Comparison of ENCODE assay signal across 13 cellular contexts in genomic region chr17:77432034-77432554, GRCh38.
A peak's percentile ranks its signal among the peaks of the same experiment; 100 is the strongest.
DNase-seq lines count a peak whose midpoint lies in the region; ATAC-seq and TF ChIP-seq lines count a peak whose summit lies in the region.
"Had no signal": no experiment of that assay in that cellular context is flagged by ENCODE, and none has a peak within 500 bp of the region (broad histone marks: within the 10 kb centered on the region; RNA-seq: fewer than 3 reads in every experiment).

No MANE protein-coding gene starts in this region.

- peaks cover 13% of the 10 kb centered on the region for H3K36me3 Mint-ChIP-seq in activated CD4-positive, alpha-beta T cell treated with anti-CD3 and anti-CD28 coated beads for 36 hours (ENCODE audit: low read depth)
- H3K36me3 Mint-ChIP-seq in endothelial cell (ENCODE audit: low read depth, unreplicated experiment), result peaks cover under 1% of the 10 kb centered on the region

- no peak overlapping the region for H2AFZ ChIP-seq in SU-DHL-6 (ENCODE audit: low read depth, low read length, severe bottlenecking)

- no peaks in the 10 kb centered on the region for H3K27me3 ChIP-seq in SU-DHL-6 (ENCODE audit: low read length)
- H3K27me3 ChIP-seq in sigmoid colon, result no peaks in the 10 kb centered on the region
- H3K27me3 ChIP-seq: spleen had no signal

- 90 to 96% methylated on average over 13 of the region's 13 CpGs for WGBS in sigmoid colon, 2 donors

- peak overlapping the region; percentile 71 for H3K4me3 Mint-ChIP-seq in activated CD4-positive, alpha-beta T cell treated with anti-CD3 and anti-CD28 coated beads for 36 hours
- H3K4me3 Mint-ChIP-seq in endothelial cell (ENCODE audit: unreplicated experiment), result no peak overlapping the region

- no peak for ATAC-seq in activated CD4-positive, alpha-beta T cell treated with anti-CD3 and anti-CD28 coated beads for 36 hours

- H3F3A ChIP-seq in SU-DHL-6 (ENCODE audit: insufficient read depth), result peaks cover 59% of the 10 kb centered on the region

- TF ChIP-seq CTCF in SU-DHL-6 (IDR thresholded peaks at IDR 0.05; ENCODE audit: insufficient read depth, low read length, poor library complexity, severe bottlenecking), result no peak
- TF ChIP-seq CTCF in endothelial cell (IDR thresholded peaks at IDR 0.05; ENCODE audit: unreplicated experiment), result no peak
- TF ChIP-seq CTCF in sigmoid colon (IDR thresholded peaks at IDR 0.05), result no peak

- no peaks in the 10 kb centered on the region for H3K9me3 Mint-ChIP-seq in activated CD4-positive, alpha-beta T cell treated with anti-CD3 and anti-CD28 coated beads for 36 hours (ENCODE audit: low read depth)
- H3K9me3 Mint-ChIP-seq in endothelial cell (ENCODE audit: unreplicated experiment), result no peaks in the 10 kb centered on the region

- no peak for TF ChIP-seq EP300 in sigmoid colon (IDR thresholded peaks at IDR 0.05)

- intact Hi-C loops in activated CD4-positive, alpha-beta T cell treated with anti-CD3 and anti-CD28 coated beads for 36 hours (cut with DNase I, micrococcal nuclease), result loop anchor here (5.0 kb wide), 2 partner anchors 40 to 310 kb away; no protein-coding TSS in a partner anchor
- intact Hi-C loops in sigmoid colon (cut with DNase I), result no loop called here

- H3K4me3 ChIP-seq in SU-DHL-6 (ENCODE audit: insufficient read depth, low read length, poor library complexity, severe bottlenecking), result no peak overlapping the region
- H3K4me3 ChIP-seq in sigmoid colon, result no peak overlapping the region

- H3K9ac ChIP-seq in SU-DHL-6 (ENCODE audit: low read length), result peak overlapping the region; percentile 91

- peaks cover 0 to 100% (median 99%) of the 10 kb centered on the region in 4 donors for H3K4me1 ChIP-seq in sigmoid colon

- CTCF ChIA-PET in activated CD4-positive, alpha-beta T cell treated with anti-CD3 and anti-CD28 coated beads for 36 hours (lab: Charles Lee), result interaction anchor here (0.6 to 5.5 kb wide), 14 partner anchors 9 to 107 kb away, joined by 3 to 58 read pairs (median 8); no protein-coding TSS in a partner anchor

- peak overlapping the region; percentile 100 for H3K27ac ChIP-seq in SU-DHL-6 (ENCODE audit: low read depth, low read length)
- H3K27ac ChIP-seq in sigmoid colon, result peak overlapping the region in 3 of 4 donors; percentile 96 to 100 (median 99)

- H3K36me3 ChIP-seq in SU-DHL-6 (ENCODE audit: low read length) (no peaks in the 10 kb centered on the region), sigmoid colon (no peaks in the 10 kb centered on the region)

- no peaks in the 10 kb centered on the region for H4K20me1 ChIP-seq in SU-DHL-6 (ENCODE audit: low read depth, low read length)

- DNase-seq in activated CD4-positive, alpha-beta T cell treated with anti-CD3 and anti-CD28 coated beads for 36 hours, result peak; percentile 43
- no peak for DNase-seq in activated CD4-positive, alpha-beta T cell treated with anti-CD3 and anti-CD28 coated beads, Interleukin-2, amount 50 U/mL, for 48 hours
- DNase-seq in endothelial cell (ENCODE audit: low spot score), result no peak
- no peak for DNase-seq in sigmoid colon
- DNase-seq in OCI-M2 (lab: John Stamatoyannopoulos, UW; ENCODE audit: unreplicated experiment), result no peak
- no peak for DNase-seq in NCI-H1092 treated with DMSO at 0.1 percent for 48 hours (lab: John Stamatoyannopoulos, UW)
- DNase-seq in activated effector memory CD4-positive, alpha-beta T cell treated with anti-CD3 and anti-CD28 coated beads, Interleukin-2, amount 50 U/mL, for 16 hours, result no peak
- DNase-seq: activated gamma-delta T cell treated with Interleukin-2 at 50 U/mL for 16 hours; central memory CD4-positive, alpha-beta T cell; NCI-H2171 treated with DMSO at 0.1 percent for 48 hours; occipital lobe; spleen had no signal

- POLR2A ChIA-PET in activated CD4-positive, alpha-beta T cell treated with anti-CD3 and anti-CD28 coated beads for 36 hours (lab: Charles Lee), result interaction anchor here (0.7 kb wide), 1 partner anchor 723 kb away, joined by 4 read pairs; no protein-coding TSS in a partner anchor

- no peak for TF ChIP-seq POLR2A in sigmoid colon (IDR thresholded peaks at IDR 0.05)

- no peaks in the 10 kb centered on the region for H3K27me3 Mint-ChIP-seq in activated CD4-positive, alpha-beta T cell treated with anti-CD3 and anti-CD28 coated beads for 36 hours
- peaks cover 36% of the 10 kb centered on the region for H3K27me3 Mint-ChIP-seq in endothelial cell (ENCODE audit: unreplicated experiment)

- peaks cover 27% of the 10 kb centered on the region for H3K79me2 ChIP-seq in SU-DHL-6 (ENCODE audit: insufficient read depth, low read length)

- no peaks in the 10 kb centered on the region for H3K9me2 ChIP-seq in SU-DHL-6 (replicated peaks; ENCODE audit: insufficient read depth, low read length)

- H3K4me1 Mint-ChIP-seq in activated CD4-positive, alpha-beta T cell treated with anti-CD3 and anti-CD28 coated beads for 36 hours, result peaks cover 91% of the 10 kb centered on the region
- peaks cover 73% of the 10 kb centered on the region for H3K4me1 Mint-ChIP-seq in endothelial cell (ENCODE audit: unreplicated experiment)

- peak overlapping the region; percentile 72 for H3K4me2 ChIP-seq in SU-DHL-6 (ENCODE audit: low read depth, low read length, poor library complexity, severe bottlenecking)

- peak overlapping the region; percentile 69 for H3K27ac Mint-ChIP-seq in activated CD4-positive, alpha-beta T cell treated with anti-CD3 and anti-CD28 coated beads for 36 hours
- H3K27ac Mint-ChIP-seq in endothelial cell (ENCODE audit: unreplicated experiment), result peak overlapping the region; percentile 57

- H3K9me3 ChIP-seq in SU-DHL-6 (ENCODE audit: insufficient read depth, low read length) (no peaks in the 10 kb centered on the region), sigmoid colon (no peaks in the 10 kb centered on the region)
- H3K9me3 ChIP-seq: spleen had no signal
